ENCODE assay signal across 8 cellular contexts in genomic region chr18:35343488-35343935, GRCh38. TPM values are rescaled to one million over a fixed set of nuclear protein-coding genes. Genes with fewer than 3 reads are reported as not detected.
A peak's percentile ranks its signal among the peaks of the same experiment; 100 is the strongest.
DNase-seq lines count a peak whose midpoint lies in the region; ATAC-seq and TF ChIP-seq lines count a peak whose summit lies in the region.

No MANE protein-coding gene starts in this region.

- ATAC-seq in right cardiac atrium (no peak), GM18868 (IDR thresholded peaks at IDR 0.05; ENCODE audit: unreplicated experiment) (no peak)

- H3K27me3 ChIP-seq in WERI-Rb-1 (ENCODE audit: insufficient read depth, low read depth, severe bottlenecking) = no peaks in the 10 kb centered on the region
- no peaks in the 10 kb centered on the region for H3K27me3 ChIP-seq in right cardiac atrium (ENCODE audit: control insufficient read depth, insufficient read depth)
- no peaks in the 10 kb centered on the region for H3K27me3 ChIP-seq in spleen (replicated peaks in 1 of 7)

- TF ChIP-seq CTCF in HFF-Myc (IDR thresholded peaks at IDR 0.05; ENCODE audit: low read depth, low read length, missing control alignments) (no peak), WERI-Rb-1 (IDR thresholded peaks at IDR 0.05; ENCODE audit: low read depth, low read length) (no peak), spleen (IDR thresholded peaks at IDR 0.05 in 8 of 11, conservative IDR thresholded peaks at IDR 0.05 in 3 of 11) (no peak)

- 1% methylated on average over 15 of the region's 15 CpGs for WGBS in right cardiac atrium
- 2 to 4% (median 3%) methylated on average over 15 of the region's 15 CpGs for WGBS in spleen, 5 donors

- H3K36me3 ChIP-seq in WERI-Rb-1 (peaks cover 38% of the 10 kb centered on the region), spleen (peaks cover 3 to 39% (median 25%) of the 10 kb centered on the region in 6 donors)

- TF ChIP-seq POLR2A in spleen (IDR thresholded peaks at IDR 0.05) = no peak

- H3K9me3 ChIP-seq in WERI-Rb-1 (ENCODE audit: severe bottlenecking) (no peaks in the 10 kb centered on the region), right cardiac atrium (ENCODE audit: control insufficient read depth, low read length) (no peaks in the 10 kb centered on the region), spleen (no peaks in the 10 kb centered on the region)

- H3K4me1 ChIP-seq in right cardiac atrium (ENCODE audit: control insufficient read depth, insufficient read depth, low read length) (no peaks in the 10 kb centered on the region), spleen (peaks cover 20 to 71% (median 60%) of the 10 kb centered on the region in 6 donors)

- DNase-seq in HFF-Myc (ENCODE audit: extremely low read depth, low read depth) = no peak
- DNase-seq in WERI-Rb-1 = no peak
- no peak for DNase-seq in right cardiac atrium
- no peak for DNase-seq in spleen
- DNase-seq in NCI-H1092 (lab: John Stamatoyannopoulos, UW) = no peak
- DNase-seq in kidney tubule cell (ENCODE audit: low spot score) = no peak
- DNase-seq in stimulated activated CD4-positive, alpha-beta T cell treated with anti-CD3 and anti-CD28 coated beads, Interleukin-1b, Interleukin-23, amount 100 ng/mL, for 48 hours = no peak

- H3K4me3 ChIP-seq in HFF-Myc (replicated peaks; ENCODE audit: low read depth, low read length) = peak overlapping the region; percentile 94
- H3K4me3 ChIP-seq in WERI-Rb-1 (ENCODE audit: low read depth, low read length) = peak overlapping the region; percentile 64
- peak overlapping the region; percentile 92 for H3K4me3 ChIP-seq in right cardiac atrium (ENCODE audit: low read length)
- peak overlapping the region; percentile 71 to 91 (median 84) for H3K4me3 ChIP-seq in spleen

- peak overlapping the region; percentile 97 for H3K27ac ChIP-seq in WERI-Rb-1
- H3K27ac ChIP-seq in right cardiac atrium (ENCODE audit: low read length) = peak overlapping the region; percentile 100
- peak overlapping the region; percentile 98 to 99 (median 99) for H3K27ac ChIP-seq in spleen

- intact Hi-C loops in right cardiac atrium (cut with DNase I) (loop anchor here in 2 of 4 donors (5.0 to 10.0 kb wide), 3 partner anchors 101 to 339 kb away; partner anchors contain the start of gene ZNF397 (in 1 of the 2)), spleen (cut with DNase I; ENCODE audit: low total_unique reads) (loop anchor here (5.0 kb wide), 2 partner anchors 51 to 101 kb away; partner anchors contain the start of genes ZNF397 and ZSCAN30)

RNA-seq across cellular contexts. Expression of gene ZNF24, which starts 0.7 kb away (rescaled TPM):
- total RNA-seq in right cardiac atrium (10 to 100 TPM; 47.3 to 56.5 (median 51.8) TPM), spleen (10 to 100 TPM; 48.9 to 64.3 (median 53.7) TPM)
- polyA plus RNA-seq in right cardiac atrium (15.4 TPM), spleen (10 to 100 TPM; 13.4 to 19.7 (median 14.4) TPM)

RNA-seq across cellular contexts. Expression of gene ZNF396, which starts 33.6 kb away (rescaled TPM):
- 1 to 10 TPM in 3 of 4 donors, under 1 TPM in 1; 0.89 to 1.7 (median 1.4) TPM for total RNA-seq in right cardiac atrium
- 0.72 TPM for polyA plus RNA-seq in right cardiac atrium
- total RNA-seq in spleen = 1 to 10 TPM; 1.2 to 4.6 (median 1.5) TPM
- polyA plus RNA-seq in spleen = 1 to 10 TPM in 2 of 3 donors, under 1 TPM in 1; 0.85 to 1.2 (median 1.0) TPM

RNA-seq across cellular contexts. Expression of gene ZSCAN30, which starts 53.5 kb away (rescaled TPM):
- total RNA-seq in right cardiac atrium = 10 to 100 TPM; 17.6 to 30.9 (median 20.4) TPM
- polyA plus RNA-seq in right cardiac atrium = 16.9 TPM
- 10 to 100 TPM; 18.1 to 39.2 (median 26.6) TPM for total RNA-seq in spleen
- 10 to 100 TPM in 2 of 3 donors, 1 to 10 TPM in 1; 7.2 to 12.1 (median 11.0) TPM for polyA plus RNA-seq in spleen
